In the genomic region with DNA sequence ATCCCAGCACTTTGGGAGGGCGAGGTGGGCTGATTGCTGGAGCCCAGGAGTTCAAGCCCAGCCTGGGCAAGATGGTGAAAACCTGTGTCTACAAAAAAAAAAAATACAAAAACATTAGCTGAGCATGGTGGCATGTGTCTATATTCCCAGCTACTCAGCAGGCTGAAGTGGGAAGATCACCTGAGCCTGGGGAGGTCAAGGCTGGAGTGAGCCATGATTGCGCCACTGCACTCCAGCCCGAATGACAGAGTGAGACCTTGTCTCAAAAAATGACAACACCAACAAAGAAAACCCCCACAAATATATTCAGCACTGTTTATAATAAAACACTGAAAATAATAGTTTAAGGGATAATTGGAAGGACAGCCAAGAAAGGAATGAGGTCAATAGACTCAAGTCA, we compare ENCODE assay signal across 1 cellular context.
TF ChIP-seq lines count a peak whose summit lies in the region.

No MANE protein-coding gene starts in this region.

TF ChIP-seq in HepG2, 621 proteins besides CTCF, POLR2A, EP300 and RAD21 (continues in another document):
- TF ChIP-seq, protein P1, sequence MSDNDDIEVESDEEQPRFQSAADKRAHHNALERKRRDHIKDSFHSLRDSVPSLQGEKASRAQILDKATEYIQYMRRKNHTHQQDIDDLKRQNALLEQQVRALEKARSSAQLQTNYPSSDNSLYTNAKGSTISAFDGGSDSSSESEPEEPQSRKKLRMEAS (IDR thresholded peaks at IDR 0.05), result no peak
- TF ChIP-seq SSRP1 (CRISPR knock-in tag; IDR thresholded peaks at IDR 0.05) (no peak), HHEX (CRISPR knock-in tag; IDR thresholded peaks at IDR 0.05) (no peak), FIP1L1 (IDR thresholded peaks at IDR 0.05; ENCODE audit: borderline replicate concordance, insufficient read depth, low read depth, low read length) (no peak), ZBTB21 (CRISPR knock-in tag; IDR thresholded peaks at IDR 0.05) (no peak), ZFY (CRISPR knock-in tag; IDR thresholded peaks at IDR 0.05) (no peak), ZMYM4 (CRISPR knock-in tag; IDR thresholded peaks at IDR 0.05) (peak; percentile 58; the same call in 1 of the 2 replicates), RFX5 (IDR thresholded peaks at IDR 0.05; ENCODE audit: low read depth, low read length) (no peak), ZNF292 (CRISPR knock-in tag; IDR thresholded peaks at IDR 0.05; ENCODE audit: borderline replicate concordance, low read depth) (no peak), POLR2AphosphoS5 (IDR thresholded peaks at IDR 0.05; ENCODE audit: low read depth, low read length) (no peak), ZNF12 (CRISPR knock-in tag; IDR thresholded peaks at IDR 0.05) (no peak), ELF1 (CRISPR knock-in tag; IDR thresholded peaks at IDR 0.05) (no peak), FOSL2 (CRISPR knock-in tag; IDR thresholded peaks at IDR 0.05) (peak; percentile 56), ARID2 (CRISPR knock-in tag; IDR thresholded peaks at IDR 0.05; ENCODE audit: borderline replicate concordance) (no peak), KLF16 (CRISPR knock-in tag; IDR thresholded peaks at IDR 0.05) (no peak), MLLT10 (CRISPR knock-in tag; IDR thresholded peaks at IDR 0.05) (no peak), WIZ (CRISPR knock-in tag; IDR thresholded peaks at IDR 0.05) (no peak), FOXK1 (CRISPR knock-in tag; IDR thresholded peaks at IDR 0.05; ENCODE audit: borderline replicate concordance, low read depth) (0 out of 2 replicates have a peak, but pooled peaks have one; percentile 36), NR2F6 (IDR thresholded peaks at IDR 0.05) (peak; percentile 65), NR2F6 (CRISPR knock-in tag; IDR thresholded peaks at IDR 0.05) (peak; percentile 91), SNRNP70 (IDR thresholded peaks at IDR 0.05; ENCODE audit: low read depth, low read length) (no peak), IKZF4 (CRISPR knock-in tag; IDR thresholded peaks at IDR 0.05; ENCODE audit: borderline replicate concordance, low read depth, not compliant biosample characterization) (no peak), HMG20A (CRISPR knock-in tag; IDR thresholded peaks at IDR 0.05; ENCODE audit: borderline replicate concordance) (peak; percentile 28; the same call in 1 of the 2 replicates), HOXA5 (CRISPR knock-in tag; IDR thresholded peaks at IDR 0.05) (0 out of 2 replicates have a peak, but pooled peaks have one; percentile 24), ZNF546 (CRISPR knock-in tag; conservative IDR thresholded peaks at IDR 0.05) (no peak), TCF7 (IDR thresholded peaks at IDR 0.05; ENCODE audit: low read depth) (no peak), ZNF766 (CRISPR knock-in tag; IDR thresholded peaks at IDR 0.05; ENCODE audit: borderline replicate concordance) (no peak), NR1H2 (CRISPR knock-in tag; IDR thresholded peaks at IDR 0.05; ENCODE audit: borderline replicate concordance, low read depth) (no peak), PLRG1 (conservative IDR thresholded peaks at IDR 0.05) (no peak), ZNF598 (CRISPR knock-in tag; IDR thresholded peaks at IDR 0.05; ENCODE audit: borderline replicate concordance) (no peak), RXRB (CRISPR knock-in tag; IDR thresholded peaks at IDR 0.05; ENCODE audit: borderline replicate concordance) (peak; percentile 57), ZNF343 (CRISPR knock-in tag; IDR thresholded peaks at IDR 0.05) (no peak), NFE2 (CRISPR knock-in tag; IDR thresholded peaks at IDR 0.05) (no peak), ZNF335 (CRISPR knock-in tag; IDR thresholded peaks at IDR 0.05) (no peak), IRF2 (CRISPR knock-in tag; IDR thresholded peaks at IDR 0.05) (no peak), ZNF382 (CRISPR knock-in tag; IDR thresholded peaks at IDR 0.05; ENCODE audit: borderline replicate concordance) (no peak), NRL (CRISPR knock-in tag; IDR thresholded peaks at IDR 0.05; ENCODE audit: borderline replicate concordance) (no peak), HOXA9 (CRISPR knock-in tag; IDR thresholded peaks at IDR 0.05; ENCODE audit: borderline replicate concordance) (no peak), SOX5 (CRISPR knock-in tag; IDR thresholded peaks at IDR 0.05; ENCODE audit: borderline replicate concordance) (no peak), ELF4 (CRISPR knock-in tag; IDR thresholded peaks at IDR 0.05; ENCODE audit: borderline replicate concordance) (no peak)
- TF ChIP-seq, protein P2, sequence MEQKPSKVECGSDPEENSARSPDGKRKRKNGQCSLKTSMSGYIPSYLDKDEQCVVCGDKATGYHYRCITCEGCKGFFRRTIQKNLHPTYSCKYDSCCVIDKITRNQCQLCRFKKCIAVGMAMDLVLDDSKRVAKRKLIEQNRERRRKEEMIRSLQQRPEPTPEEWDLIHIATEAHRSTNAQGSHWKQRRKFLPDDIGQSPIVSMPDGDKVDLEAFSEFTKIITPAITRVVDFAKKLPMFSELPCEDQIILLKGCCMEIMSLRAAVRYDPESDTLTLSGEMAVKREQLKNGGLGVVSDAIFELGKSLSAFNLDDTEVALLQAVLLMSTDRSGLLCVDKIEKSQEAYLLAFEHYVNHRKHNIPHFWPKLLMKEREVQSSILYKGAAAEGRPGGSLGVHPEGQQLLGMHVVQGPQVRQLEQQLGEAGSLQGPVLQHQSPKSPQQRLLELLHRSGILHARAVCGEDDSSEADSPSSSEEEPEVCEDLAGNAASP (CRISPR knock-in tag; IDR thresholded peaks at IDR 0.05; ENCODE audit: borderline replicate concordance), result peak; percentile 52; the same call in 1 of the 2 replicates
- TF ChIP-seq, protein P3, sequence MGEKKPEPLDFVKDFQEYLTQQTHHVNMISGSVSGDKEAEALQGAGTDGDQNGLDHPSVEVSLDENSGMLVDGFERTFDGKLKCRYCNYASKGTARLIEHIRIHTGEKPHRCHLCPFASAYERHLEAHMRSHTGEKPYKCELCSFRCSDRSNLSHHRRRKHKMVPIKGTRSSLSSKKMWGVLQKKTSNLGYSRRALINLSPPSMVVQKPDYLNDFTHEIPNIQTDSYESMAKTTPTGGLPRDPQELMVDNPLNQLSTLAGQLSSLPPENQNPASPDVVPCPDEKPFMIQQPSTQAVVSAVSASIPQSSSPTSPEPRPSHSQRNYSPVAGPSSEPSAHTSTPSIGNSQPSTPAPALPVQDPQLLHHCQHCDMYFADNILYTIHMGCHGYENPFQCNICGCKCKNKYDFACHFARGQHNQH (CRISPR knock-in tag; IDR thresholded peaks at IDR 0.05), result 0 out of 2 replicates have a peak, but pooled peaks have one; percentile 22
- TF ChIP-seq, protein P4, sequence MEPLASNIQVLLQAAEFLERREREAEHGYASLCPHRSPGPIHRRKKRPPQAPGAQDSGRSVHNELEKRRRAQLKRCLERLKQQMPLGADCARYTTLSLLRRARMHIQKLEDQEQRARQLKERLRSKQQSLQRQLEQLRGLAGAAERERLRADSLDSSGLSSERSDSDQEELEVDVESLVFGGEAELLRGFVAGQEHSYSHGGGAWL (CRISPR knock-in tag; IDR thresholded peaks at IDR 0.05), result no peak
- TF ChIP-seq, protein P5, sequence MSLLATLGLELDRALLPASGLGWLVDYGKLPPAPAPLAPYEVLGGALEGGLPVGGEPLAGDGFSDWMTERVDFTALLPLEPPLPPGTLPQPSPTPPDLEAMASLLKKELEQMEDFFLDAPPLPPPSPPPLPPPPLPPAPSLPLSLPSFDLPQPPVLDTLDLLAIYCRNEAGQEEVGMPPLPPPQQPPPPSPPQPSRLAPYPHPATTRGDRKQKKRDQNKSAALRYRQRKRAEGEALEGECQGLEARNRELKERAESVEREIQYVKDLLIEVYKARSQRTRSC (CRISPR knock-in tag; IDR thresholded peaks at IDR 0.05; ENCODE audit: low read depth), result no peak
- TF ChIP-seq, protein P6, sequence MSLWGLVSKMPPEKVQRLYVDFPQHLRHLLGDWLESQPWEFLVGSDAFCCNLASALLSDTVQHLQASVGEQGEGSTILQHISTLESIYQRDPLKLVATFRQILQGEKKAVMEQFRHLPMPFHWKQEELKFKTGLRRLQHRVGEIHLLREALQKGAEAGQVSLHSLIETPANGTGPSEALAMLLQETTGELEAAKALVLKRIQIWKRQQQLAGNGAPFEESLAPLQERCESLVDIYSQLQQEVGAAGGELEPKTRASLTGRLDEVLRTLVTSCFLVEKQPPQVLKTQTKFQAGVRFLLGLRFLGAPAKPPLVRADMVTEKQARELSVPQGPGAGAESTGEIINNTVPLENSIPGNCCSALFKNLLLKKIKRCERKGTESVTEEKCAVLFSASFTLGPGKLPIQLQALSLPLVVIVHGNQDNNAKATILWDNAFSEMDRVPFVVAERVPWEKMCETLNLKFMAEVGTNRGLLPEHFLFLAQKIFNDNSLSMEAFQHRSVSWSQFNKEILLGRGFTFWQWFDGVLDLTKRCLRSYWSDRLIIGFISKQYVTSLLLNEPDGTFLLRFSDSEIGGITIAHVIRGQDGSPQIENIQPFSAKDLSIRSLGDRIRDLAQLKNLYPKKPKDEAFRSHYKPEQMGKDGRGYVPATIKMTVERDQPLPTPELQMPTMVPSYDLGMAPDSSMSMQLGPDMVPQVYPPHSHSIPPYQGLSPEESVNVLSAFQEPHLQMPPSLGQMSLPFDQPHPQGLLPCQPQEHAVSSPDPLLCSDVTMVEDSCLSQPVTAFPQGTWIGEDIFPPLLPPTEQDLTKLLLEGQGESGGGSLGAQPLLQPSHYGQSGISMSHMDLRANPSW (CRISPR knock-in tag; IDR thresholded peaks at IDR 0.05; ENCODE audit: borderline replicate concordance), result no peak
- TF ChIP-seq, protein P7, sequence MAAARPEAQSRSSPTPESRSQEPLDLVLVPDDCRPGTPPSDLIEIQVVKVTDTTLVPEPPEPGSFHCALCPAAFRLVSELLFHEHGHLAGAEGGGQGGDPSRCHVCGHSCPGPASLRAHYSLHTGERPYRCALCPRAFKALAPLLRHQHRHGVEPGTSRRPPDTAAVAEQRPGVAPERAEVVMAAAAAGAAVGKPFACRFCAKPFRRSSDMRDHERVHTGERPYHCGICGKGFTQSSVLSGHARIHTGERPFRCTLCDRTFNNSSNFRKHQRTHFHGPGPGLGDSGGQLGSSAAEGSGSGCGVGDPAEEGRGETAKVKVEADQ (CRISPR knock-in tag; IDR thresholded peaks at IDR 0.05; ENCODE audit: borderline replicate concordance), result no peak
- TF ChIP-seq, protein P8, sequence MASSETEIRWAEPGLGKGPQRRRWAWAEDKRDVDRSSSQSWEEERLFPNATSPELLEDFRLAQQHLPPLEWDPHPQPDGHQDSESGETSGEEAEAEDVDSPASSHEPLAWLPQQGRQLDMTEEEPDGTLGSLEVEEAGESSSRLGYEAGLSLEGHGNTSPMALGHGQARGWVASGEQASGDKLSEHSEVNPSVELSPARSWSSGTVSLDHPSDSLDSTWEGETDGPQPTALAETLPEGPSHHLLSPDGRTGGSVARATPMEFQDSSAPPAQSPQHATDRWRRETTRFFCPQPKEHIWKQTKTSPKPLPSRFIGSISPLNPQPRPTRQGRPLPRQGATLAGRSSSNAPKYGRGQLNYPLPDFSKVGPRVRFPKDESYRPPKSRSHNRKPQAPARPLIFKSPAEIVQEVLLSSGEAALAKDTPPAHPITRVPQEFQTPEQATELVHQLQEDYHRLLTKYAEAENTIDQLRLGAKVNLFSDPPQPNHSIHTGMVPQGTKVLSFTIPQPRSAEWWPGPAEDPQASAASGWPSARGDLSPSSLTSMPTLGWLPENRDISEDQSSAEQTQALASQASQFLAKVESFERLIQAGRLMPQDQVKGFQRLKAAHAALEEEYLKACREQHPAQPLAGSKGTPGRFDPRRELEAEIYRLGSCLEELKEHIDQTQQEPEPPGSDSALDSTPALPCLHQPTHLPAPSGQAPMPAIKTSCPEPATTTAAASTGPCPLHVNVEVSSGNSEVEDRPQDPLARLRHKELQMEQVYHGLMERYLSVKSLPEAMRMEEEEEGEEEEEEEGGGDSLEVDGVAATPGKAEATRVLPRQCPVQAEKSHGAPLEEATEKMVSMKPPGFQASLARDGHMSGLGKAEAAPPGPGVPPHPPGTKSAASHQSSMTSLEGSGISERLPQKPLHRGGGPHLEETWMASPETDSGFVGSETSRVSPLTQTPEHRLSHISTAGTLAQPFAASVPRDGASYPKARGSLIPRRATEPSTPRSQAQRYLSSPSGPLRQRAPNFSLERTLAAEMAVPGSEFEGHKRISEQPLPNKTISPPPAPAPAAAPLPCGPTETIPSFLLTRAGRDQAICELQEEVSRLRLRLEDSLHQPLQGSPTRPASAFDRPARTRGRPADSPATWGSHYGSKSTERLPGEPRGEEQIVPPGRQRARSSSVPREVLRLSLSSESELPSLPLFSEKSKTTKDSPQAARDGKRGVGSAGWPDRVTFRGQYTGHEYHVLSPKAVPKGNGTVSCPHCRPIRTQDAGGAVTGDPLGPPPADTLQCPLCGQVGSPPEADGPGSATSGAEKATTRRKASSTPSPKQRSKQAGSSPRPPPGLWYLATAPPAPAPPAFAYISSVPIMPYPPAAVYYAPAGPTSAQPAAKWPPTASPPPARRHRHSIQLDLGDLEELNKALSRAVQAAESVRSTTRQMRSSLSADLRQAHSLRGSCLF (CRISPR knock-in tag; IDR thresholded peaks at IDR 0.05; ENCODE audit: borderline replicate concordance), result no peak
- TF ChIP-seq, protein P9, sequence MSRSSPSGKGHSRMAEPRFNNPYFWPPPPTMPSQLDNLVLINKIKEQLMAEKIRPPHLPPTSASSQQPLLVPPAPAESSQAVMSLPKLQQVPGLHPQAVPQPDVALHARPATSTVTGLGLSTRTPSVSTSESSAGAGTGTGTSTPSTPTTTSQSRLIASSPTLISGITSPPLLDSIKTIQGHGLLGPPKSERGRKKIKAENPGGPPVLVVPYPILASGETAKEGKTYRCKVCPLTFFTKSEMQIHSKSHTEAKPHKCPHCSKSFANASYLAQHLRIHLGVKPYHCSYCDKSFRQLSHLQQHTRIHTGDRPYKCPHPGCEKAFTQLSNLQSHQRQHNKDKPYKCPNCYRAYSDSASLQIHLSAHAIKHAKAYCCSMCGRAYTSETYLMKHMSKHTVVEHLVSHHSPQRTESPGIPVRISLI (CRISPR knock-in tag; IDR thresholded peaks at IDR 0.05; ENCODE audit: borderline replicate concordance), result peak; percentile 37; the same call in 1 of the 2 replicates
